8 cellular contexts compared by ENCODE assay signal in genomic region chr4:107989162-107989536, GRCh38. TPM values are rescaled to one million over a fixed set of nuclear protein-coding genes. Genes with fewer than 3 reads are reported as not detected.
DNase-seq lines count a peak whose midpoint lies in the region; ATAC-seq and TF ChIP-seq lines count a peak whose summit lies in the region.

No MANE protein-coding gene starts in this region.

- no peak overlapping the region for H2BK5ac ChIP-seq in mesendoderm (ENCODE audit: low read length)

- H3K4me3 Mint-ChIP-seq in Calu3 (ENCODE audit: low read depth, unreplicated experiment): peak overlapping the region; percentile 86
- peak overlapping the region; percentile 90 for H3K4me3 Mint-ChIP-seq in MCF 10A (ENCODE audit: unreplicated experiment)

- no peak overlapping the region for H3K27ac ChIP-seq in mesendoderm (ENCODE audit: low read depth, low read length)

- TSS peak; percentile 83 for BruUV-seq in Calu3 (replicated peaks; lab: Mats Ljungman, UMichigan)
- TSS peak; percentile 83 for BruUV-seq in MCF 10A (replicated peaks; lab: Mats Ljungman, UMichigan)

- no peak overlapping the region for H3K4ac ChIP-seq in mesendoderm (ENCODE audit: low read depth, low read length)

- peak overlapping the region; percentile 37 for H3K9ac ChIP-seq in mesendoderm (ENCODE audit: low read length)

- no peak for TF ChIP-seq CTCF in Calu3 (IDR thresholded peaks at IDR 0.05; ENCODE audit: unreplicated experiment)
- TF ChIP-seq CTCF in MCF 10A (IDR thresholded peaks at IDR 0.05; ENCODE audit: unreplicated experiment): no peak

- H3K18ac ChIP-seq in mesendoderm (ENCODE audit: low read length): no peak overlapping the region

- no peaks in the 10 kb centered on the region for H3K9me3 Mint-ChIP-seq in Calu3 (ENCODE audit: low read depth, unreplicated experiment)
- H3K9me3 Mint-ChIP-seq in MCF 10A (ENCODE audit: unreplicated experiment): no peaks in the 10 kb centered on the region

- H3K4me3 ChIP-seq in mesendoderm (ENCODE audit: low read length): no peak overlapping the region

- no peaks in the 10 kb centered on the region for H3K36me3 ChIP-seq in mesendoderm (ENCODE audit: control insufficient read depth, insufficient read depth, low read length)

- peaks cover 14% of the 10 kb centered on the region for H3K79me2 ChIP-seq in mesendoderm (ENCODE audit: control insufficient read depth, insufficient read depth, low read length)

- H3K27me3 Mint-ChIP-seq in Calu3 (ENCODE audit: unreplicated experiment) (no peaks in the 10 kb centered on the region), MCF 10A (ENCODE audit: insufficient read depth, unreplicated experiment) (no peaks in the 10 kb centered on the region)

- peak overlapping the region; percentile 47 for H3K27ac Mint-ChIP-seq in Calu3 (ENCODE audit: unreplicated experiment)
- H3K27ac Mint-ChIP-seq in MCF 10A (ENCODE audit: low read depth, unreplicated experiment): no peak overlapping the region

- peaks cover 19% of the 10 kb centered on the region for H3K4me1 Mint-ChIP-seq in Calu3 (ENCODE audit: low read depth, unreplicated experiment)
- peaks cover 15% of the 10 kb centered on the region for H3K4me1 Mint-ChIP-seq in MCF 10A (ENCODE audit: insufficient read depth, unreplicated experiment)

- H3K56ac ChIP-seq in mesendoderm (ENCODE audit: low read length): peak overlapping the region; percentile 63

- intact Hi-C loops in Calu3 (cut with micrococcal nuclease; ENCODE audit: unreplicated experiment): no loop called here
- intact Hi-C loops in MCF 10A (cut with micrococcal nuclease): no loop called here

- DNase-seq in Calu3 (no peak), MCF 10A (ENCODE audit: unreplicated experiment) (no peak), mesendoderm (no peak), hypothalamus (lab: John Stamatoyannopoulos, UW) (no peak), ecto neural progenitor cell (ENCODE audit: low spot score) (no peak), G401 (ENCODE audit: low spot score) (no peak)

- in situ Hi-C loops in G401 (cut with HindIII; ENCODE audit: low sequenced_read_pairs): no loop called here

- WGBS in mesendoderm (ENCODE audit: extremely low coverage, insufficient coverage, low lambda C conversion rate): no CpG with 5 or more reads among the region's 8 CpGs

- peak overlapping the region; percentile 87 for H3K4me2 ChIP-seq in mesendoderm (ENCODE audit: low read length)

- POLR2A ChIA-PET in MCF 10A (lab: Yijun Ruan, JAX): interaction anchor here (0.6 to 2.1 kb wide), 7 partner anchors 10 to 1683 kb away, joined by 3 to 14 read pairs (median 4); partner anchors contain the start of genes PAPSS1 and SGMS2

- CTCF ChIA-PET in Calu3 (lab: Charles Lee): no interaction called here
- CTCF ChIA-PET in MCF 10A (lab: Yijun Ruan, JAX): no interaction called here

- H4K8ac ChIP-seq in mesendoderm (ENCODE audit: low read depth, low read length): no peak overlapping the region

- H3K27me3 ChIP-seq in mesendoderm (ENCODE audit: insufficient read depth, low read length, poor library complexity): no peaks in the 10 kb centered on the region

- H3K79me1 ChIP-seq in mesendoderm (ENCODE audit: low read length): peaks cover 4% of the 10 kb centered on the region

- peaks cover 3% of the 10 kb centered on the region for H3K4me1 ChIP-seq in mesendoderm (ENCODE audit: control insufficient read depth, low read depth, low read length)

- peak; percentile 3 for ATAC-seq in HG03571 (IDR thresholded peaks at IDR 0.05; ENCODE audit: unreplicated experiment)
- ATAC-seq in GM21717 (IDR thresholded peaks at IDR 0.05; ENCODE audit: unreplicated experiment): no peak

- H4K5ac ChIP-seq in mesendoderm (ENCODE audit: low read length): no peak overlapping the region

- H3K36me3 Mint-ChIP-seq in Calu3 (ENCODE audit: insufficient read depth, unreplicated experiment): peaks cover 34% of the 10 kb centered on the region
- H3K36me3 Mint-ChIP-seq in MCF 10A (ENCODE audit: insufficient read depth, unreplicated experiment): peaks cover 2% of the 10 kb centered on the region

- no peak overlapping the region for H2AK5ac ChIP-seq in mesendoderm (ENCODE audit: low read length)

- H2BK120ac ChIP-seq in mesendoderm (ENCODE audit: low read depth, low read length): no peak overlapping the region

- H2BK15ac ChIP-seq in mesendoderm (replicated peaks; ENCODE audit: low read depth): no peak overlapping the region

- H3K23ac ChIP-seq in mesendoderm (ENCODE audit: low read length): no peak overlapping the region

RNA-seq across cellular contexts. Expression of gene HADH, which starts 0.5 kb away (rescaled TPM):
- total RNA-seq in Calu3 (2022): 45.1 and 47.9 TPM in 2 replicates
- 19.2 and 26.2 TPM in 2 replicates for total RNA-seq in MCF 10A (2022)
- polyA plus RNA-seq in mesendoderm (2013, experiment 1 of 2): 37.3 TPM
- polyA plus RNA-seq in mesendoderm (2013, experiment 2 of 2): 36.6 TPM
- 56.0 and 61.8 TPM in 2 replicates for total RNA-seq in G401 (2014; rRNA removed; shearing (Covaris generic))

RNA-seq across cellular contexts. Expression of gene CYP2U1, which starts 57.8 kb away (rescaled TPM):
- total RNA-seq in Calu3 (2022) (3.1 and 4.5 TPM in 2 replicates), MCF 10A (2022) (2.5 and 2.8 TPM in 2 replicates)
- 1.4 TPM for polyA plus RNA-seq in mesendoderm (2013, experiment 1 of 2)
- polyA plus RNA-seq in mesendoderm (2013, experiment 2 of 2): 1.3 TPM
- 2.7 and 3.9 TPM in 2 replicates for total RNA-seq in G401 (2014; rRNA removed; shearing (Covaris generic))
